24 cellular contexts compared by ENCODE assay signal in the genomic region with DNA sequence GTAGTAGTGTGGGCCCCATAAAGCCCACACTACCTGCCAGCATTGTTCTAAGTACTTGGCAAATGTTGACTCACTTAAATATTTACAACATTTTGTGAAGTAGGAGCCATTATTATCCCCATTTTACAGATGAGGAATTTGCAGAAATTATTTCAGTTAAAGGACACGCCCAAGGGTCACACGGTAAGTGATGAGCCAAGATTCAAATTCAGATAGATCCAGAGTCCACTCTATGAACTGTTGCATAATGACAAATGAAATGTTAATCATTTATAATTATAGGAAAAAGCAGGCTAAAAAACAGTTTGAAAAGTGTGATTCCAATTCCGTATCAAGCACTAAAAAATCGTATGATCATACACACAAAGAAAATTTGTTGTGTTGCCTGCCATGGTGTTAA.
"Had no signal": no experiment of that assay in that cellular context is flagged by ENCODE, and none has a peak within 500 bp of the region (broad histone marks: within the 10 kb centered on the region; RNA-seq: fewer than 3 reads in every experiment).

No MANE protein-coding gene starts in this region.

- H2AFZ ChIP-seq: neural progenitor cell, parathyroid adenoma had no signal

- H3K4me2 ChIP-seq: neural progenitor cell had no signal

- H3K9me3 ChIP-seq: lower lobe of right lung, neutrophil, psoas muscle, right atrium auricular region, tibial nerve, uterus had no signal

- ATAC-seq: left ventricle myocardium superior; lower lobe of right lung; natural killer cell; psoas muscle; sciatic nerve; stimulated activated naive B cell treated with anti-CD40 and anti-IgM and Interleukin-4, amounts not matched to agents 10 μg/mL and 1 μg/mL and 100 μg/mL, for 72 hours had no signal

- H3K36me3 ChIP-seq: lower lobe of right lung, neural progenitor cell, neutrophil, right atrium auricular region, tibial nerve, uterus had no signal

- H3K4me3 ChIP-seq: lower lobe of right lung, neural progenitor cell, psoas muscle, right atrium auricular region, skin epidermis, tibial nerve, uterus had no signal

- H3K9ac ChIP-seq: neural progenitor cell, parathyroid adenoma had no signal

- H3K4me1 ChIP-seq: neural progenitor cell, parathyroid adenoma, psoas muscle, tibial nerve had no signal

- DNase-seq: head of caudate nucleus; hippocampal formation; left ventricle myocardium superior; lower lobe of right lung; mesendoderm; naive B cell; natural killer cell; nephron progenitor cell; occipital lobe; psoas muscle; stimulated activated CD4-positive, alpha-beta T cell treated with anti-CD3 and anti-CD28 coated beads, Interleukin-12 subunit alpha, Interleukin-12 subunit beta, amount 100 ng/mL, for 4 hours; stimulated activated CD4-positive, alpha-beta T cell treated with anti-CD3 and anti-CD28 coated beads, Interleukin-15, amount 100 ng/mL, for 24 hours; stimulated activated CD4-positive, alpha-beta T cell treated with anti-CD3 and anti-CD28 coated beads, Interleukin-2, amount 100 ng/mL, for 24 hours; stimulated activated CD4-positive, alpha-beta T cell treated with anti-CD3 and anti-CD28 coated beads, Interleukin-4, amount 100 ng/mL, for 1 hour; stimulated activated naive B cell treated with anti-CD40 and anti-IgM and Interleukin-4, amounts not matched to agents 10 μg/mL and 1 μg/mL and 100 μg/mL, for 72 hours; substantia nigra; uterus had no signal

- H3K79me2 ChIP-seq: parathyroid adenoma had no signal

- H3K27me3 ChIP-seq: neural progenitor cell, neutrophil, right atrium auricular region, tibial nerve, uterus had no signal

- H3K27ac ChIP-seq: lower lobe of right lung, neural progenitor cell, neutrophil, parathyroid adenoma, psoas muscle, right atrium auricular region, tibial nerve had no signal
